24 cellular contexts compared by ENCODE assay signal in genomic region chr12:1022032-1022970, GRCh38.
"Had no signal": no experiment of that assay in that cellular context is flagged by ENCODE, and none has a peak within 500 bp of the region (broad histone marks: within the 10 kb centered on the region; RNA-seq: fewer than 3 reads in every experiment).

No MANE protein-coding gene starts in this region.

- H3K4me1 ChIP-seq: Peyer's patch, SJSA1 had no signal

- H3K27ac Mint-ChIP-seq: activated CD8-positive, alpha-beta T cell treated with anti-CD3 and anti-CD28 coated beads, Interleukin-2, amount 10 ng/mL, durations not matched to agents 7 days and 5 days; activated naive CD4-positive, alpha-beta T cell treated with anti-CD3 and anti-CD28 coated beads, Interleukin-2, amount 50 U/mL, for 72 hours; activated naive CD8-positive, alpha-beta T cell treated with anti-CD3 and anti-CD28 coated beads, Interleukin-2, amount 50 U/mL, for 24 hours; activated T-cell treated with anti-CD3 and anti-CD28 coated beads, Interleukin-2, amount 50 U/mL, for 24 hours had no signal

- H3K27me3 Mint-ChIP-seq: activated naive CD8-positive, alpha-beta T cell treated with anti-CD3 and anti-CD28 coated beads, Interleukin-2, amount 50 U/mL, for 24 hours; activated T-cell treated with anti-CD3 and anti-CD28 coated beads, Interleukin-2, amount 50 U/mL, for 24 hours had no signal

- H3K27me3 ChIP-seq: brain microvascular endothelial cell, MG63, Peyer's patch, SJSA1 had no signal

- H3K4me3 ChIP-seq: MG63, Peyer's patch, SJSA1 had no signal

- H3K27ac ChIP-seq: brain microvascular endothelial cell, Peyer's patch, RWPE1, SJSA1 had no signal

- H3K36me3 ChIP-seq: Peyer's patch, SJSA1 had no signal

- H3K9me3 ChIP-seq: Peyer's patch, SJSA1 had no signal

- H3K4me1 Mint-ChIP-seq: activated naive CD8-positive, alpha-beta T cell treated with anti-CD3 and anti-CD28 coated beads, Interleukin-2, amount 50 U/mL, for 24 hours had no signal

- H3K4me3 Mint-ChIP-seq: activated CD8-positive, alpha-beta T cell treated with anti-CD3 and anti-CD28 coated beads, Interleukin-2, amount 10 ng/mL, durations not matched to agents 7 days and 5 days; activated naive CD8-positive, alpha-beta T cell treated with anti-CD3 and anti-CD28 coated beads, Interleukin-2, amount 50 U/mL, for 24 hours; activated T-cell treated with anti-CD3 and anti-CD28 coated beads, Interleukin-2, amount 50 U/mL, for 24 hours had no signal

- ATAC-seq: activated CD8-positive, alpha-beta T cell treated with anti-CD3 and anti-CD28 coated beads, Interleukin-2, amount 10 ng/mL, durations not matched to agents 7 days and 5 days; activated naive CD4-positive, alpha-beta T cell treated with anti-CD3 and anti-CD28 coated beads, Interleukin-2, amount 50 U/mL, for 72 hours; activated naive CD8-positive, alpha-beta T cell treated with anti-CD3 and anti-CD28 coated beads, Interleukin-2, amount 50 U/mL, for 24 hours; SK-N-SH treated with all-trans-retinoic acid at 6 μM for 48 hours had no signal

- H3K9me3 Mint-ChIP-seq: activated naive CD4-positive, alpha-beta T cell treated with anti-CD3 and anti-CD28 coated beads, Interleukin-2, amount 50 U/mL, for 72 hours; activated naive CD8-positive, alpha-beta T cell treated with anti-CD3 and anti-CD28 coated beads, Interleukin-2, amount 50 U/mL, for 24 hours; activated T-cell treated with anti-CD3 and anti-CD28 coated beads, Interleukin-2, amount 50 U/mL, for 24 hours had no signal

- DNase-seq: activated CD4-positive, alpha-beta T cell treated with anti-CD3 and anti-CD28 coated beads for 48 hours; activated CD4-positive, alpha-beta T cell treated with anti-CD3 and anti-CD28 coated beads, Interleukin-2, amount 50 U/mL, for 4 hours; activated CD4-positive, CD25-positive, alpha-beta regulatory T cell treated with anti-CD3 and anti-CD28 coated beads, Interleukin-2, amount 50 U/mL, for 72 hours; activated CD8-positive, alpha-beta memory T cell treated with anti-CD3 and anti-CD28 coated beads, Interleukin-2, amount 50 U/mL, for 48 hours; activated CD8-positive, alpha-beta T cell treated with anti-CD3 and anti-CD28 coated beads, Interleukin-2, amount 10 ng/mL, durations not matched to agents 7 days and 5 days; activated effector memory CD4-positive, alpha-beta T cell treated with anti-CD3 and anti-CD28 coated beads, Interleukin-2, amount 50 U/mL, for 16 hours; activated naive CD4-positive, alpha-beta T cell treated with Interleukin-2 at 50 U/mL for 16 hours; activated naive CD8-positive, alpha-beta T cell treated with anti-CD3 and anti-CD28 coated beads, Interleukin-2, amount 50 U/mL, for 24 hours; activated T-cell treated with anti-CD3 and anti-CD28 coated beads, Interleukin-2, amount 50 U/mL, for 24 hours; brain microvascular endothelial cell; MG63; NCI-H1048; NCI-H146; NCI-H187 treated with DMSO at 0.1 percent for 48 hours; NCI-H2081 treated with DMSO at 0.1 percent for 48 hours; NCI-H446; NCI-H524; Peyer's patch; Right ventricle myocardium superior; SW 1271 had no signal
